ENCODE assay signal across 13 cellular contexts in the genomic region with DNA sequence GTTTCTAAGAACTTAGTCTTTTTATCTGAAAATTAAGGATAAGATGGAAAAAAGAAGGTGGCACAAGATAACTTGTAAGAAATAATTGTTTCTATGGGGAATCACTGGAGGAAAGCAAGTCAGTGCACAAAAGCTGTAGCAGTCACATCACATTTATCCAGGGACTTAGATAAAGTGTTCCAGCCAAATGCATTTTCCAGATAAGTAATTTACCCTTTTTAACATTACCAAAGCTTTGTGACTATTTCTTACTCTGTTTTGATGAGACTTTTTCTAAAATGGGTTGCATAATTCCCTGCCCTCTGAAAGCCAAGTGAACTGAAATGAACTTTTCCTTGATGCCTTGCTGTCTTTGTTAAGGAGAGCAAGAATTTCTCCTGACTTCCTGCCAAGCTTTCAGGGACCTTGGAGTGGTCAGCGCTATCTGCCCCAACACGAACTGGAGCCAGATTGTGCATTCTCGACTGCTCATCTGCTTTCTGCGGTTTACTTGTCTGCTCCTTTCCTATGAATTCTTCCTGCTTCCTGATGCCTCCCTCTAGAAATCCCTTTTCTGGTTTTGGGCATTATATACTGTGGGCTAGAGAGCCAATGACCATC. TPM values are rescaled to one million over a fixed set of nuclear protein-coding genes. Genes with fewer than 3 reads are reported as not detected.
DNase-seq lines count a peak whose midpoint lies in the region; ATAC-seq and TF ChIP-seq lines count a peak whose summit lies in the region.
"Had no signal": no experiment of that assay in that cellular context is flagged by ENCODE, and none has a peak within 500 bp of the region (broad histone marks: within the 10 kb centered on the region; RNA-seq: fewer than 3 reads in every experiment).

No MANE protein-coding gene starts in this region.

- DNase-seq in Right ventricle myocardium superior = no peak
- DNase-seq in cardiac septum (ENCODE audit: low spot score) = no peak
- DNase-seq in dermis blood vessel endothelial cell = peak; percentile 16
- DNase-seq in right lobe of liver = no peak
- DNase-seq in aorta = no peak
- DNase-seq in NCI-H1092 (lab: John Stamatoyannopoulos, UW) = no peak
- no peak for DNase-seq in left colon
- no peak for DNase-seq in activated CD4-positive, alpha-beta memory T cell treated with anti-CD3 and anti-CD28 coated beads for 36 hours
- DNase-seq: activated naive CD4-positive, alpha-beta T cell treated with anti-CD3 and anti-CD28 coated beads for 36 hours; H7; NCI-H526; occipital lobe had no signal

- CTCF ChIA-PET in activated CD4-positive, alpha-beta memory T cell treated with anti-CD3 and anti-CD28 coated beads for 36 hours (lab: Charles Lee) = interaction anchor here (0.7 kb wide), 1 partner anchor 9 kb away, joined by 3 read pairs; no protein-coding TSS in a partner anchor

- H3K9me3 ChIP-seq in right lobe of liver (no peaks in the 10 kb centered on the region), aorta (ENCODE audit: control insufficient read depth, low read length) (no peaks in the 10 kb centered on the region)
- H3K9me3 ChIP-seq: BLaER1 had no signal

- H3K27ac Mint-ChIP-seq in activated CD4-positive, alpha-beta memory T cell treated with anti-CD3 and anti-CD28 coated beads for 36 hours = no peak overlapping the region
- H3K27ac Mint-ChIP-seq: activated naive CD4-positive, alpha-beta T cell treated with anti-CD3 and anti-CD28 coated beads for 36 hours had no signal

- H3K4me3 ChIP-seq in right lobe of liver = no peak overlapping the region
- no peak overlapping the region for H3K4me3 ChIP-seq in aorta (ENCODE audit: low read length in 2 of 2)
- H3K4me3 ChIP-seq: BLaER1 had no signal

- H3K36me3 ChIP-seq in right lobe of liver = no peaks in the 10 kb centered on the region
- peaks cover 0 to 3% of the 10 kb centered on the region in 2 donors for H3K36me3 ChIP-seq in aorta (ENCODE audit: control insufficient read depth in 1 of 2, insufficient read depth in 2 of 2, low read length in 1 of 2)
- H3K36me3 ChIP-seq: BLaER1 had no signal

- intact Hi-C loops in Right ventricle myocardium superior (cut with DNase I) = no loop called here
- intact Hi-C loops in cardiac septum (cut with DNase I) = no loop called here
- intact Hi-C loops in right lobe of liver (cut with DNase I) = no loop called here
- intact Hi-C loops in aorta (cut with DNase I) = no loop called here
- intact Hi-C loops in left colon (cut with DNase I, micrococcal nuclease) = no loop called here
- intact Hi-C loops in activated CD4-positive, alpha-beta memory T cell treated with anti-CD3 and anti-CD28 coated beads for 36 hours (cut with micrococcal nuclease) = no loop called here

- H3K9me3 Mint-ChIP-seq in activated CD4-positive, alpha-beta memory T cell treated with anti-CD3 and anti-CD28 coated beads for 36 hours = no peaks in the 10 kb centered on the region
- H3K9me3 Mint-ChIP-seq: activated naive CD4-positive, alpha-beta T cell treated with anti-CD3 and anti-CD28 coated beads for 36 hours had no signal

- POLR2A ChIA-PET in activated CD4-positive, alpha-beta memory T cell treated with anti-CD3 and anti-CD28 coated beads for 36 hours (lab: Charles Lee) = no interaction called here

- TF ChIP-seq CTCF in right lobe of liver (IDR thresholded peaks at IDR 0.05) = no peak

- no peaks in the 10 kb centered on the region for H3K27me3 Mint-ChIP-seq in activated CD4-positive, alpha-beta memory T cell treated with anti-CD3 and anti-CD28 coated beads for 36 hours

- H3K27me3 ChIP-seq in right lobe of liver (no peaks in the 10 kb centered on the region), aorta (ENCODE audit: control insufficient read depth in 1 of 2, insufficient read depth in 2 of 2, low read length in 1 of 2) (no peaks in the 10 kb centered on the region)
- H3K27me3 ChIP-seq: BLaER1 had no signal

- no peak for TF ChIP-seq POLR2A in right lobe of liver (IDR thresholded peaks at IDR 0.05)

- H3K36me3 Mint-ChIP-seq in activated CD4-positive, alpha-beta memory T cell treated with anti-CD3 and anti-CD28 coated beads for 36 hours = peaks cover 26% of the 10 kb centered on the region

- WGBS in right lobe of liver (ENCODE audit: insufficient coverage, low coverage, low lambda C conversion rate, missing lambda C conversion rate) = 47% methylated on average over 3 of the region's 4 CpGs
- WGBS in aorta, 2 donors = 50 to 62% methylated on average over 4 of the region's 4 CpGs

- H3K4me1 ChIP-seq in right lobe of liver (peaks cover 0 to 9% (median 3%) of the 10 kb centered on the region in 4 donors), aorta (ENCODE audit: control insufficient read depth in 1 of 2, insufficient read depth in 2 of 2, low read length in 2 of 2) (no peaks in the 10 kb centered on the region)
- H3K4me1 ChIP-seq: BLaER1 had no signal

- no peak overlapping the region for H3K4me3 Mint-ChIP-seq in activated CD4-positive, alpha-beta memory T cell treated with anti-CD3 and anti-CD28 coated beads for 36 hours
- H3K4me3 Mint-ChIP-seq: activated naive CD4-positive, alpha-beta T cell treated with anti-CD3 and anti-CD28 coated beads for 36 hours had no signal

- ATAC-seq in Right ventricle myocardium superior (ENCODE audit: poor library complexity) = peak; percentile 70
- ATAC-seq in right lobe of liver = peak; percentile 37 to 69 (median 50)
- ATAC-seq in aorta (ENCODE audit: low FRiP score) = peak; percentile 52
- no peak for ATAC-seq in left colon

- H3K27ac ChIP-seq in right lobe of liver (no peak overlapping the region), aorta (ENCODE audit: low read depth in 1 of 2, low read length in 2 of 2) (no peak overlapping the region)
- H3K27ac ChIP-seq: BLaER1 had no signal

- H3K4me1 Mint-ChIP-seq in activated CD4-positive, alpha-beta memory T cell treated with anti-CD3 and anti-CD28 coated beads for 36 hours (ENCODE audit: low read depth) = peaks cover 15% of the 10 kb centered on the region

RNA-seq across cellular contexts. Expression of gene EIF4E3, which starts 34.9 kb away (rescaled TPM):
- total RNA-seq in Right ventricle myocardium superior (52.6 TPM), cardiac septum (54.7 TPM), dermis blood vessel endothelial cell (2.5 and 2.6 TPM in 2 replicates), right lobe of liver (10 to 100 TPM in 2 of 6 experiments, 1 to 10 TPM in 4; 6.4 to 12.2 (median 8.2) TPM), aorta (10 to 100 TPM; 22.2 to 29.3 TPM), left colon (10 to 100 TPM; 43.1 to 49.4 TPM)
- 10 to 100 TPM; 10.2 to 21.7 TPM for polyA plus RNA-seq in aorta
- total RNA-seq in activated CD4-positive, alpha-beta memory T cell treated with anti-CD3 and anti-CD28 coated beads for 36 hours = 10 to 100 TPM; 36.7 to 37.6 TPM
